ENCODE assay signal across 10 cellular contexts in genomic region chr6:26309731-26310142, GRCh38. TPM values are rescaled to one million over a fixed set of nuclear protein-coding genes. Genes with fewer than 3 reads are reported as not detected.
DNase-seq lines count a peak whose midpoint lies in the region; ATAC-seq lines count a peak whose summit lies in the region.
"Had no signal": no experiment of that assay in that cellular context is flagged by ENCODE, and none has a peak within 500 bp of the region (broad histone marks: within the 10 kb centered on the region; RNA-seq: fewer than 3 reads in every experiment).

No MANE protein-coding gene starts in this region.

- H3K9me3 Mint-ChIP-seq in activated T-cell treated with anti-CD3 and anti-CD28 coated beads, Interleukin-2, amount 50 U/mL, for 24 hours = no peaks in the 10 kb centered on the region
- peaks cover 2% of the 10 kb centered on the region for H3K9me3 Mint-ChIP-seq in activated naive CD8-positive, alpha-beta T cell treated with anti-CD3 and anti-CD28 coated beads for 36 hours

- H3K27ac Mint-ChIP-seq in activated T-cell treated with anti-CD3 and anti-CD28 coated beads, Interleukin-2, amount 50 U/mL, for 24 hours = peak overlapping the region; percentile 74
- no peak overlapping the region for H3K27ac Mint-ChIP-seq in activated naive CD8-positive, alpha-beta T cell treated with anti-CD3 and anti-CD28 coated beads for 36 hours

- peak overlapping the region; percentile 32 for H3K4me3 Mint-ChIP-seq in activated T-cell treated with anti-CD3 and anti-CD28 coated beads, Interleukin-2, amount 50 U/mL, for 24 hours
- H3K4me3 Mint-ChIP-seq in activated naive CD8-positive, alpha-beta T cell treated with anti-CD3 and anti-CD28 coated beads for 36 hours = peak overlapping the region; percentile 1

- H3K27me3 Mint-ChIP-seq in activated T-cell treated with anti-CD3 and anti-CD28 coated beads, Interleukin-2, amount 50 U/mL, for 24 hours = no peaks in the 10 kb centered on the region
- peaks cover 18% of the 10 kb centered on the region for H3K27me3 Mint-ChIP-seq in activated naive CD8-positive, alpha-beta T cell treated with anti-CD3 and anti-CD28 coated beads for 36 hours

- no peaks in the 10 kb centered on the region for H3K9me3 ChIP-seq in aorta (ENCODE audit: control insufficient read depth, low read length)
- H3K9me3 ChIP-seq: BLaER1 had no signal

- no peaks in the 10 kb centered on the region for H3K27me3 ChIP-seq in aorta (ENCODE audit: control insufficient read depth in 1 of 2, insufficient read depth in 2 of 2, low read length in 1 of 2)

- H3K4me3 ChIP-seq in aorta (ENCODE audit: low read length in 2 of 2) = no peak overlapping the region
- H3K4me3 ChIP-seq: BLaER1 had no signal

- peaks cover 4% of the 10 kb centered on the region for H3K36me3 Mint-ChIP-seq in activated T-cell treated with anti-CD3 and anti-CD28 coated beads, Interleukin-2, amount 50 U/mL, for 24 hours (ENCODE audit: low read depth)
- H3K36me3 Mint-ChIP-seq in activated naive CD8-positive, alpha-beta T cell treated with anti-CD3 and anti-CD28 coated beads for 36 hours = peaks cover 3% of the 10 kb centered on the region

- WGBS in aorta, 2 donors = 89 to 93% methylated on average over 3 of the region's 3 CpGs

- no peaks in the 10 kb centered on the region for H3K4me1 ChIP-seq in aorta (ENCODE audit: control insufficient read depth in 1 of 2, insufficient read depth in 2 of 2, low read length in 2 of 2)

- peaks cover 62% of the 10 kb centered on the region for H3K4me1 Mint-ChIP-seq in activated T-cell treated with anti-CD3 and anti-CD28 coated beads, Interleukin-2, amount 50 U/mL, for 24 hours (ENCODE audit: low read depth)
- peaks cover 53% of the 10 kb centered on the region for H3K4me1 Mint-ChIP-seq in activated naive CD8-positive, alpha-beta T cell treated with anti-CD3 and anti-CD28 coated beads for 36 hours

- intact Hi-C loops in aorta (cut with DNase I) = no loop called here

- no peak overlapping the region for H3K27ac ChIP-seq in aorta (ENCODE audit: low read depth in 1 of 2, low read length in 2 of 2)
- H3K27ac ChIP-seq: BLaER1 had no signal

- peak; percentile 38 for ATAC-seq in HG03378 (IDR thresholded peaks at IDR 0.05; ENCODE audit: unreplicated experiment)
- no peak for ATAC-seq in aorta (ENCODE audit: low FRiP score)

- no peaks in the 10 kb centered on the region for H3K36me3 ChIP-seq in aorta (ENCODE audit: control insufficient read depth in 1 of 2, insufficient read depth in 2 of 2, low read length in 1 of 2)
- H3K36me3 ChIP-seq: BLaER1 had no signal

- no peak for DNase-seq in activated T-cell treated with anti-CD3 and anti-CD28 coated beads, Interleukin-2, amount 50 U/mL, for 24 hours
- no peak for DNase-seq in activated T-cell treated with anti-CD3 and anti-CD28 coated beads, Interleukin-2, amount 50 U/mL, for 48 hours
- no peak for DNase-seq in activated naive CD8-positive, alpha-beta T cell treated with anti-CD3 and anti-CD28 coated beads for 36 hours
- DNase-seq in renal cortical epithelial cell (ENCODE audit: low read depth) = peak; percentile 97
- DNase-seq in aorta = no peak
- no peak for DNase-seq in H4 (ENCODE audit: low spot score)
- DNase-seq in DMS114 treated with DMSO at 0.1 percent for 48 hours (lab: John Stamatoyannopoulos, UW; ENCODE audit: unreplicated experiment) = no peak
- DNase-seq: stimulated activated CD4-positive, alpha-beta T cell treated with anti-CD3 and anti-CD28 coated beads, Interleukin-4, amount 100 ng/mL, for 24 hours had no signal

RNA-seq across cellular contexts. Expression of gene BTN3A2, which starts 55.3 kb away (rescaled TPM):
- total RNA-seq in activated naive CD8-positive, alpha-beta T cell treated with anti-CD3 and anti-CD28 coated beads for 36 hours = 10 to 100 TPM; 25.6 to 27.0 TPM
- 22.7 and 24.3 TPM in 2 replicates for total RNA-seq in renal cortical epithelial cell
- total RNA-seq in aorta = 10 to 100 TPM; 12.8 to 53.7 TPM
- polyA plus RNA-seq in aorta = 10 to 100 TPM in 1 of 2 donors, 1 to 10 TPM in 1; 9.1 to 18.2 TPM
- 29.6 and 32.0 TPM in 2 replicates for total RNA-seq in H4 (2014; rRNA removed; shearing (Covaris generic))
